ENCODE assay signal across 12 cellular contexts in the genomic region with DNA sequence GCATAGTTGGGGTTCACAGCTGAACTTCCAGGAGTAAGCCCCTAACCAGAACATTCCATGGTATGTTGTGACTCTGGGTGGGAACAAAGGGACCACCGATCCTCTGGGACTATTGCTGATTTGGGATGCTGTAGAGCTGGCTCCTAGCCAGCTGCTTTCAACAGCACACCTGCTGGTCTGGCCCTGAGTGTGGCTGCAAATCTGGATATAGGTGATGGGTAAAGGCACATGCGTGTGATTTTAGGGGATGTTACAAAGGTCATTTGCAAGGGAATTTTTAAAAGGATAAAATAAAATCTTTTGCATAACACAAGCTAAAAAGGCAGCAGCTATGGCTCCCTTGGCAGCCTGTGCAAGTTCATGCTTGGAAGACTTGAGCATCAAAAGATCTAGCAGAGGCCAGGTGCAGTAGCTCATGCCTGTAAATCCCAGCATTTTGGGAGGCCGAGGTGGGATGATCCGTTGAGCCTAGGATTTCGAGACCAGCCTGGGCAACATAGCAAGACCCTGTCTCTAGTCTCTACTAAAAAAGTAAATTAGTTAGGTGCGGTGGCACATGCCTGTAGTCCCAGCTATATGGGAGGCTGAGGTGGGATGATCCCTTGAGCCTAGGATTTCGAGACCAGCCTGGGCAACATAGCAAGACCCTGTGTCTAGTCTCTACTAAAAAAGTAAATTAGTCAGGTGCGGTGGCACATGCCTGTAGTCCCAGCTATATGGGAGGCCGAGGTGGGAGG. TPM values are rescaled to one million over a fixed set of nuclear protein-coding genes. Genes with fewer than 3 reads are reported as not detected.
A peak's percentile ranks its signal among the peaks of the same experiment; 100 is the strongest.
DNase-seq lines count a peak whose midpoint lies in the region; ATAC-seq and TF ChIP-seq lines count a peak whose summit lies in the region.
"Had no signal": no experiment of that assay in that cellular context is flagged by ENCODE, and none has a peak within 500 bp of the region (broad histone marks: within the 10 kb centered on the region; RNA-seq: fewer than 3 reads in every experiment).

No MANE protein-coding gene starts in this region.

- peaks cover 56% of the 10 kb centered on the region for H3K4me1 ChIP-seq in left ventricle myocardium inferior
- H3K4me1 ChIP-seq in duodenal mucosa (ENCODE audit: control insufficient read depth in 1 of 2, insufficient read depth in 2 of 2, low read length in 2 of 2), result peaks cover 38 to 53% of the 10 kb centered on the region in 2 donors
- peaks cover 43% of the 10 kb centered on the region for H3K4me1 ChIP-seq in muscle layer of colon (ENCODE audit: insufficient read depth, low read length)
- H3K4me1 ChIP-seq in urinary bladder (ENCODE audit: insufficient read depth), result peaks cover 3% of the 10 kb centered on the region

- H3K27me3 ChIP-seq in left ventricle myocardium inferior (ENCODE audit: low read depth), result no peaks in the 10 kb centered on the region
- no peaks in the 10 kb centered on the region for H3K27me3 ChIP-seq in duodenal mucosa (ENCODE audit: control insufficient read depth in 1 of 2, insufficient read depth in 2 of 2, low read length in 2 of 2)
- no peaks in the 10 kb centered on the region for H3K27me3 ChIP-seq in muscle layer of colon (ENCODE audit: control insufficient read depth in 1 of 2, insufficient read depth in 2 of 2, low read length in 2 of 2)

- H3K9ac ChIP-seq in duodenal mucosa (ENCODE audit: low read depth in 1 of 2, low read length in 2 of 2) (peak overlapping the region; percentile 75 to 89), muscle layer of colon (ENCODE audit: low read length) (peak overlapping the region; percentile 80)

- no peak for ATAC-seq in Right ventricle myocardium superior (ENCODE audit: poor library complexity)
- no peak for ATAC-seq in HG03460 (IDR thresholded peaks at IDR 0.05; ENCODE audit: unreplicated experiment)
- ATAC-seq: CD8-positive, alpha-beta T cell had no signal

- no peaks in the 10 kb centered on the region for H3K9me3 ChIP-seq in left ventricle myocardium inferior (replicated peaks)
- H3K9me3 ChIP-seq in duodenal mucosa (ENCODE audit: control insufficient read depth in 1 of 2, low read length in 2 of 2), result no peaks in the 10 kb centered on the region
- no peaks in the 10 kb centered on the region for H3K9me3 ChIP-seq in muscle layer of colon (ENCODE audit: low read length)

- H3K36me3 ChIP-seq in left ventricle myocardium inferior (no peaks in the 10 kb centered on the region), duodenal mucosa (ENCODE audit: control insufficient read depth in 1 of 2, insufficient read depth in 2 of 2, low read length in 2 of 2) (no peaks in the 10 kb centered on the region), muscle layer of colon (ENCODE audit: insufficient read depth, low read length) (no peaks in the 10 kb centered on the region), urinary bladder (ENCODE audit: insufficient read depth) (no peaks in the 10 kb centered on the region)

- DNase-seq in left ventricle myocardium inferior (no peak), Right ventricle myocardium superior (no peak), NCI-H128 (lab: John Stamatoyannopoulos, UW; ENCODE audit: unreplicated experiment) (no peak)
- DNase-seq in NK-92 treated with Interleukin-12 subunit alpha and Interleukin-12 subunit beta, amount 100 ng/mL, for 24 hours (lab: John Stamatoyannopoulos, UW), result no peak
- DNase-seq: activated CD4-positive, alpha-beta T cell treated with anti-CD3 and anti-CD28 coated beads, Interleukin-2, amount 50 U/mL, for 4 hours; CD8-positive, alpha-beta T cell; KG1; OCI-M1 had no signal

- WGBS in urinary bladder, result 65% methylated on average over 9 of the region's 9 CpGs

- no peak for TF ChIP-seq CTCF in left ventricle myocardium inferior (IDR thresholded peaks at IDR 0.05; ENCODE audit: borderline replicate concordance)

- intact Hi-C loops in left ventricle myocardium inferior (cut with micrococcal nuclease) (no loop called here), Right ventricle myocardium superior (cut with DNase I) (no loop called here)

- H3K27ac ChIP-seq in left ventricle myocardium inferior (replicated peaks) (peak overlapping the region; percentile 90), duodenal mucosa (ENCODE audit: low read depth, low read length) (no peak overlapping the region), muscle layer of colon (ENCODE audit: low read depth, low read length) (peak overlapping the region; percentile 75), urinary bladder (ENCODE audit: low read depth) (no peak overlapping the region)

- H3K4me3 ChIP-seq in left ventricle myocardium inferior (peak overlapping the region; percentile 99), duodenal mucosa (ENCODE audit: low read depth in 1 of 2, low read length in 2 of 2) (peak overlapping the region; percentile 89 to 93), muscle layer of colon (ENCODE audit: low read depth in 1 of 2, low read length in 2 of 2) (peak overlapping the region; percentile 67 to 97), urinary bladder (ENCODE audit: low read depth, low read length) (peak overlapping the region; percentile 81)

RNA-seq across cellular contexts. Expression of gene ALDH2, which starts 1.6 kb away (rescaled TPM):
- total RNA-seq in left ventricle myocardium inferior, result 381 TPM
- total RNA-seq in Right ventricle myocardium superior, result 459 TPM
- 13.0 TPM for total RNA-seq in urinary bladder
- 219 TPM for polyA plus RNA-seq in urinary bladder

Comparison
In these comparisons a context has a peak if more than half of its experiments do, and no peak if none do; other contexts are left out.
1. H3K27ac ChIP-seq: peak in left ventricle myocardium inferior (single experiment) and muscle layer of colon (single experiment); none in duodenal mucosa (single experiment) and urinary bladder (single experiment).
2. RNA of gene ALDH2, which starts 1.6 kb away (total RNA-seq): 459 TPM in Right ventricle myocardium superior (single experiment) and 381 TPM in left ventricle myocardium inferior (single experiment); 13.0 TPM in urinary bladder (single experiment); every median in the first group is over 10 times any median in the second.
3. Peak in every context shown above with its lines, with median percentiles within 50 percentile points of each other: H3K4me3 ChIP-seq.